ENCODE assay signal across 22 cellular contexts in genomic region chr2:54772531-54772930, GRCh38. TPM values are rescaled to one million over a fixed set of nuclear protein-coding genes. Genes with fewer than 3 reads are reported as not detected.
DNase-seq lines count a peak whose midpoint lies in the region; ATAC-seq, FAIRE-seq and TF ChIP-seq lines count a peak whose summit lies in the region.
"Had no signal": no experiment of that assay in that cellular context is flagged by ENCODE, and none has a peak within 500 bp of the region (broad histone marks: within the 10 kb centered on the region; RNA-seq: fewer than 3 reads in every experiment).

No MANE protein-coding gene starts in this region.

- H3K27me3 ChIP-seq in breast epithelium (no peaks in the 10 kb centered on the region), small intestine (ENCODE audit: control insufficient read depth in 2 of 2, insufficient read depth in 2 of 2, low read length in 2 of 2) (no peaks in the 10 kb centered on the region)
- H3K27me3 ChIP-seq: gastrocnemius medialis, left lung, neutrophil, stomach, upper lobe of left lung had no signal

- POLR2A ChIA-PET in MCF 10A (lab: Yijun Ruan, JAX): interaction anchor here (0.6 to 1.5 kb wide), 5 partner anchors 8 to 728 kb away, joined by 3 to 9 read pairs (median 4); partner anchors contain the start of gene EML6

- ATAC-seq in HG02571 (IDR thresholded peaks at IDR 0.05; ENCODE audit: unreplicated experiment): no peak
- ATAC-seq: gastrocnemius medialis, GM23338 had no signal

- H3K27me3 Mint-ChIP-seq in MCF 10A (ENCODE audit: insufficient read depth, unreplicated experiment): no peaks in the 10 kb centered on the region
- H3K27me3 Mint-ChIP-seq: CD4-positive, alpha-beta T cell had no signal

- H3K27ac Mint-ChIP-seq in MCF 10A (ENCODE audit: low read depth, unreplicated experiment): peak overlapping the region; percentile 73
- H3K27ac Mint-ChIP-seq: CD4-positive, alpha-beta T cell; GM23338 had no signal

- H3K4me1 Mint-ChIP-seq in MCF 10A (ENCODE audit: insufficient read depth, unreplicated experiment): peaks cover 38% of the 10 kb centered on the region
- H3K4me1 Mint-ChIP-seq: GM23338 had no signal

- no peaks in the 10 kb centered on the region for H3K36me3 Mint-ChIP-seq in MCF 10A (ENCODE audit: insufficient read depth, unreplicated experiment)

- no peak overlapping the region for H3K4me3 ChIP-seq in breast epithelium
- H3K4me3 ChIP-seq in epithelial cell of esophagus (ENCODE audit: low read length): no peak overlapping the region
- no peak overlapping the region for H3K4me3 ChIP-seq in small intestine (ENCODE audit: low read depth in 1 of 2, low read length in 2 of 2)
- H3K4me3 ChIP-seq: gastrocnemius medialis, GM23338, left lung, stomach, upper lobe of left lung had no signal

- no peak for FAIRE-seq in small intestine (lab: Jason Lieb, UNC)
- FAIRE-seq: colon, endometrium, TTC549 had no signal

- DNase-seq in MCF 10A (ENCODE audit: unreplicated experiment): peak; percentile 35
- no peak for DNase-seq in breast epithelium (ENCODE audit: low spot score in 2 of 2)
- DNase-seq in RPMI7951 (ENCODE audit: low read depth): peak; percentile 57
- peak; percentile 50 for DNase-seq in epithelial cell of esophagus (ENCODE audit: low read depth)
- peak; percentile 34 for DNase-seq in small intestine
- no peak for DNase-seq in SIG-M5 treated with dmso at 0.1 percent for 504 hours (lab: John Stamatoyannopoulos, UW; ENCODE audit: unreplicated experiment)
- DNase-seq in posterior cingulate gyrus: no peak
- DNase-seq: activated naive CD4-positive, alpha-beta T cell; aorta; CD4-positive, alpha-beta T cell; gastrocnemius medialis; left lung; NCI-H526 treated with DMSO at 0.1 percent for 48 hours; retina; stomach had no signal

- H3K4me3 Mint-ChIP-seq in MCF 10A (ENCODE audit: unreplicated experiment): peak overlapping the region; percentile 4
- H3K4me3 Mint-ChIP-seq: CD4-positive, alpha-beta T cell; GM23338 had no signal

- peaks cover 21% of the 10 kb centered on the region for H3K9me3 Mint-ChIP-seq in MCF 10A (ENCODE audit: unreplicated experiment)

- no peak for TF ChIP-seq POLR2A in breast epithelium (IDR thresholded peaks at IDR 0.05)

- intact Hi-C loops in MCF 10A (cut with micrococcal nuclease) (no loop called here), breast epithelium (cut with DNase I; ENCODE audit: low total_unique reads) (no loop called here), posterior cingulate gyrus (cut with DNase I) (no loop called here)

- 74 to 86% (median 82%) methylated on average over 4 of the region's 4 CpGs for WGBS in small intestine, 3 donors

- peaks cover 0 to 23% of the 10 kb centered on the region in 2 donors for H3K9me3 ChIP-seq in breast epithelium
- H3K9me3 ChIP-seq in small intestine (ENCODE audit: control insufficient read depth, low read depth): no peaks in the 10 kb centered on the region
- H3K9me3 ChIP-seq: gastrocnemius medialis had no signal

- BruUV-seq in MCF 10A (replicated peaks; lab: Mats Ljungman, UMichigan): TSS peak; percentile 61

- no peaks in the 10 kb centered on the region for H3K4me1 ChIP-seq in breast epithelium
- no peaks in the 10 kb centered on the region for H3K4me1 ChIP-seq in small intestine (ENCODE audit: control insufficient read depth in 2 of 2, insufficient read depth in 1 of 2, low read depth in 1 of 2, low read length in 1 of 2)
- H3K4me1 ChIP-seq: left lung, stomach, upper lobe of left lung had no signal

- no peaks in the 10 kb centered on the region for H3K36me3 ChIP-seq in breast epithelium
- H3K36me3 ChIP-seq in small intestine (ENCODE audit: control insufficient read depth in 2 of 2, insufficient read depth in 2 of 2, low read length in 2 of 2): no peaks in the 10 kb centered on the region
- H3K36me3 ChIP-seq: gastrocnemius medialis, left lung, neutrophil, stomach, upper lobe of left lung had no signal

- H3K27ac ChIP-seq in breast epithelium: no peak overlapping the region
- H3K27ac ChIP-seq in small intestine (ENCODE audit: low read depth in 1 of 2, low read length in 1 of 2): no peak overlapping the region
- H3K27ac ChIP-seq: gastrocnemius medialis, left lung, neutrophil, stomach, upper lobe of left lung had no signal

- CTCF ChIA-PET in MCF 10A (lab: Yijun Ruan, JAX): interaction anchor here (1.5 to 3.3 kb wide), 2 partner anchors 43 to 66 kb away, joined by 4 to 14 read pairs; no protein-coding TSS in a partner anchor

- TF ChIP-seq CTCF in MCF 10A (IDR thresholded peaks at IDR 0.05; ENCODE audit: unreplicated experiment): no peak
- TF ChIP-seq CTCF in breast epithelium (IDR thresholded peaks at IDR 0.05): no peak
- TF ChIP-seq CTCF in epithelial cell of esophagus (IDR thresholded peaks at IDR 0.05; ENCODE audit: insufficient read depth, low read depth, low read length, missing control alignments): no peak

RNA-seq across cellular contexts. Expression of gene EML6, which starts 49.1 kb away (rescaled TPM):
- total RNA-seq in MCF 10A (2022) (0.77 and 1.7 TPM in 2 replicates), breast epithelium (1 to 10 TPM; 1.9 to 5.9 (median 2.3) TPM)
- 0.72 and 2.1 TPM in 2 replicates for total RNA-seq in RPMI7951 (2014; rRNA removed; shearing (Covaris generic))
- polyA plus RNA-seq in small intestine: 1 to 10 TPM in 1 of 3 donors, under 1 TPM in 2; 0.54 to 1.3 (median 0.89) TPM

Comparison
In these comparisons a context has a peak if more than half of its experiments do, and no peak if none do; other contexts are left out.
1. DNase-seq: peak in MCF 10A (single experiment), RPMI7951 (single experiment), epithelial cell of esophagus (single experiment) and small intestine (single experiment); none in breast epithelium (0 of 2), SIG-M5 treated with dmso at 0.1 percent for 504 hours (single experiment) and posterior cingulate gyrus (0 of 10).